Comparison of ENCODE assay signal across 8 cellular contexts in the genomic region with DNA sequence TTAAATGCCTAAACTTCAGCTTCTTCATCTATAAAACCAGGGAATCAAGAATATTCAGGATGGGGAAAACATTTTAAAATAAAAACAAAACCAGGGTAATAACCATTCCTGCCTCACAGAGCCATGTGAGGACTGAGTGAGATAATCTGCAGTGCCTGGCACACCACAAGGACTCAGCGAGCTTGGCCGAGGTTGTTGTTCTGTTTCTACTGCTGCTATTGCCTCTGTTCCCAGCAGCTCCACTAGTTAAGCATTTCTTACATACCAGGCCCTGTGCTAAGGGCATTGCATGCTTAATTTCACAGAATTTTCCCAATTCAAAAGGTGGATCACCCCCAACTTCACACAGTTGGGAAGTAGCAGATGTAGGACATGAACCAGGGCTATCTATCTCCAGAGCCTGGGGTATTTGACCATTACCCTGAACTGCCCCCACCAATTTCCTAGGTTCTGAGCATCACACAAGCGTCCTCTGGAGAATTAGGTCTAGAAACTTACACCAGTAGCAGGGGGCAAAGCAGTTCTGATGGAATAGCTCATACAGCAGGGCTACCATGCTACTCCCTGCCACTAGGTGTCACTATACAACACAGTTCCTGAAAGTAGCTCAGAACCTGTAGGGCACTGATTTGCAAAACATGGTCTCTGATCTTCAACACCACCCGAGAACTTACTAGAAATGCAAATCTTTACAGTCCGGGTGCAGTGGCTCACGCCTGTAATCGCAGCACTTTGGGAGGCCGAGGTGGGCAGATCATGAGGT.
DNase-seq lines count a peak whose midpoint lies in the region; ATAC-seq, FAIRE-seq and TF ChIP-seq lines count a peak whose summit lies in the region.

No MANE protein-coding gene starts in this region.

- H3K27me3 ChIP-seq in Karpas-422 (ENCODE audit: low read length) (no peaks in the 10 kb centered on the region), body of pancreas (no peaks in the 10 kb centered on the region), vagina (no peaks in the 10 kb centered on the region), H7 (ENCODE audit: control insufficient read depth, insufficient read depth, low read length) (no peaks in the 10 kb centered on the region)

- H3K4me3 ChIP-seq in Karpas-422 (ENCODE audit: low read length): no peak overlapping the region
- no peak overlapping the region for H3K4me3 ChIP-seq in body of pancreas
- H3K4me3 ChIP-seq in mesodermal cell (ENCODE audit: extremely low read depth, insufficient read depth, low read length, poor library complexity, severe bottlenecking): no peak overlapping the region
- no peak overlapping the region for H3K4me3 ChIP-seq in vagina
- no peak overlapping the region for H3K4me3 ChIP-seq in H7 (ENCODE audit: insufficient read depth, low read depth, low read length)

- H3K9me3 ChIP-seq in Karpas-422 (ENCODE audit: low read length) (peaks cover 25% of the 10 kb centered on the region), body of pancreas (peaks cover 0 to 6% (median 0%) of the 10 kb centered on the region in 3 donors), mesodermal cell (ENCODE audit: control insufficient read depth, low read length) (peaks cover 22% of the 10 kb centered on the region), vagina (no peaks in the 10 kb centered on the region)

- H3K4me2 ChIP-seq in Karpas-422 (ENCODE audit: low read depth, low read length, poor library complexity, severe bottlenecking): no peak overlapping the region

- intact Hi-C loops in body of pancreas (cut with DNase I): loop anchor here (5.0 kb wide), 1 partner anchor 62 kb away; no protein-coding TSS in a partner anchor
- intact Hi-C loops in vagina (cut with DNase I): no loop called here

- DNase-seq in COLO829 (ENCODE audit: low spot score) (peak; percentile 50), Karpas-422 (peak; percentile 81), body of pancreas (peak in 2 of 4 donors; percentile 30 to 53), vagina (ENCODE audit: extremely low spot score in 2 of 2) (no peak), HK-2 (ENCODE audit: unreplicated experiment) (no peak), H7 (no peak), urothelium cell line (ENCODE audit: low spot score) (no peak)

- FAIRE-seq in urothelium cell line (lab: Jason Lieb, UNC): no peak

- no peak for ATAC-seq in body of pancreas

- no peaks in the 10 kb centered on the region for H4K20me1 ChIP-seq in Karpas-422 (ENCODE audit: insufficient read depth, low read depth, low read length)

- H3K27ac ChIP-seq in Karpas-422 (ENCODE audit: low read length): no peak overlapping the region
- peak overlapping the region in 1 of 4 donors; percentile 30 for H3K27ac ChIP-seq in body of pancreas
- peak overlapping the region; percentile 95 for H3K27ac ChIP-seq in mesodermal cell (ENCODE audit: low read depth, low read length, severe bottlenecking)
- no peak overlapping the region for H3K27ac ChIP-seq in vagina

- TF ChIP-seq POLR2A in body of pancreas (IDR thresholded peaks at IDR 0.05): no peak
- no peak for TF ChIP-seq POLR2A in vagina (IDR thresholded peaks at IDR 0.05)

- H3K36me3 ChIP-seq in Karpas-422 (ENCODE audit: insufficient read depth, low read length): no peaks in the 10 kb centered on the region
- peaks cover 14 to 34% of the 10 kb centered on the region in 2 donors for H3K36me3 ChIP-seq in body of pancreas (replicated peaks in 1 of 2; ENCODE audit: insufficient read depth in 1 of 2, low read depth in 2 of 2)
- peaks cover 88% of the 10 kb centered on the region for H3K36me3 ChIP-seq in mesodermal cell (ENCODE audit: control insufficient read depth, insufficient read depth, low read length)
- H3K36me3 ChIP-seq in vagina: peaks cover 9 to 48% of the 10 kb centered on the region in 2 donors
- H3K36me3 ChIP-seq in H7 (replicated peaks; ENCODE audit: control insufficient read depth, insufficient read depth, low read length): peaks cover 26% of the 10 kb centered on the region

- H3K9me2 ChIP-seq in Karpas-422 (replicated peaks; ENCODE audit: insufficient read depth, low read length): no peaks in the 10 kb centered on the region

- H3K9ac ChIP-seq in Karpas-422 (ENCODE audit: low read length): no peak overlapping the region

- TF ChIP-seq CTCF in body of pancreas (IDR thresholded peaks at IDR 0.05): peak; percentile 26 to 67 (median 53)
- TF ChIP-seq CTCF in vagina (IDR thresholded peaks at IDR 0.05): peak in 1 of 3 experiments; percentile 38

- H3K4me1 ChIP-seq in Karpas-422 (ENCODE audit: low read length) (no peaks in the 10 kb centered on the region), body of pancreas (peaks cover 34% of the 10 kb centered on the region), mesodermal cell (ENCODE audit: control insufficient read depth, insufficient read depth, low read length, poor library complexity, severe bottlenecking) (peaks cover 50% of the 10 kb centered on the region), vagina (peaks cover 46% of the 10 kb centered on the region)

- 96 to 97% methylated on average over 8 of the region's 8 CpGs for whole genome bisulfite sequencing in body of pancreas, 2 donors
- 89 to 97% methylated on average over 7 to 8 of the region's 8 CpGs for WGBS in mesodermal cell (ENCODE audit: insufficient coverage in 2 of 2), 2 experiments

- H3K79me2 ChIP-seq in Karpas-422 (ENCODE audit: low read length): no peaks in the 10 kb centered on the region

- H2AFZ ChIP-seq in Karpas-422 (ENCODE audit: low read length): no peak overlapping the region

Comparison
In these comparisons a context has a peak if more than half of its experiments do, and no peak if none do; other contexts are left out.
1. DNase-seq: peak in COLO829 (single experiment) and Karpas-422 (single experiment); none in vagina (0 of 2), HK-2 (single experiment), H7 (single experiment) and urothelium cell line (single experiment).